Comparison of ENCODE assay signal across 21 cellular contexts in the genomic region with DNA sequence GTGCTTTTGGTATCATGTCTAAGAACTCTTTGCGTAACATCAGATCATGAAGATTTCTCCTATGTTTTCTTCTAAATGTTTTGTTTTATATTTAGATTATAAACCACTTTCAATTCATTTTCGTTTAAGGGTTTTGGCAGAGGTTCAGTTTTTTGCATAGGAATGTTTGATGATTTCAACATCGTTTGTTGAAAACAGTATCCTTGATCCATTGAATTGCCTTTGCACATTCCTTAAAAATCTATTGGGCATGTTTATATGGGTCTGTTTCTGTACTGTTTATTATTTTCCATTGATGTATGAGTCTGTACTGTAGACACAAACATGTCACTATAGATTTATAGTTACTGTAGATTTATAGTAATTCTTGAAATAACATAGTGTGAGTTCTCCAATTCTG.
DNase-seq lines count a peak whose midpoint lies in the region; ATAC-seq, FAIRE-seq and TF ChIP-seq lines count a peak whose summit lies in the region.
"Had no signal": no experiment of that assay in that cellular context is flagged by ENCODE, and none has a peak within 500 bp of the region (broad histone marks: within the 10 kb centered on the region; RNA-seq: fewer than 3 reads in every experiment).

No MANE protein-coding gene starts in this region.

- no peak overlapping the region for H3K4me2 ChIP-seq in fibroblast of lung (ENCODE audit: extremely low read depth, insufficient read depth, low read length)
- no peak overlapping the region for H3K4me2 ChIP-seq in HepG2 (ENCODE audit: low read depth, low read length)

- H3K9ac ChIP-seq in fibroblast of lung (ENCODE audit: insufficient read depth, low read length) (no peak overlapping the region), HepG2 (ENCODE audit: insufficient read depth, low read depth, low read length) (no peak overlapping the region)

- no peak for TF ChIP-seq RAD21 in HepG2 (CRISPR knock-in tag; IDR thresholded peaks at IDR 0.05)

- CTCF ChIA-PET in HepG2 (lab: Yijun Ruan, JAX; ENCODE audit: low intra/inter-chr PET ratio, low total read pairs) = no interaction called here

- no peak overlapping the region for H3K27ac ChIP-seq in fibroblast of lung (ENCODE audit: insufficient read depth, low read length)
- no peak overlapping the region for H3K27ac ChIP-seq in HepG2 (ENCODE audit: extremely low read length, insufficient read depth, low read length)
- no peak overlapping the region for H3K27ac ChIP-seq in tibial artery
- H3K27ac ChIP-seq: Peyer's patch had no signal

- no peak overlapping the region for H3K4me3 Mint-ChIP-seq in activated naive CD8-positive, alpha-beta T cell treated with anti-CD3 and anti-CD28 coated beads, Interleukin-2, amount 10 ng/mL, durations not matched to agents 7 days and 5 days
- H3K4me3 Mint-ChIP-seq in activated naive CD8-positive, alpha-beta T cell treated with anti-CD3 and anti-CD28 coated beads, Interleukin-2, amount 50 U/mL, for 24 hours = no peak overlapping the region
- H3K4me3 Mint-ChIP-seq: HFFc6 had no signal

- no TSS peak for BruUV-seq in HepG2 (replicated peaks; lab: Mats Ljungman, UMichigan)

- TF ChIP-seq CTCF in fibroblast of lung (conservative IDR thresholded peaks at IDR 0.05 in 1 of 2, IDR thresholded peaks at IDR 0.05 in 1 of 2; ENCODE audit: low read depth in 1 of 2, low read length in 2 of 2) (no peak), HepG2 (CRISPR knock-in tag; IDR thresholded peaks at IDR 0.05) (no peak), tibial artery (IDR thresholded peaks at IDR 0.05) (no peak)

- H3K27me3 ChIP-seq in fibroblast of lung (ENCODE audit: control insufficient read depth, insufficient read depth, low read length) (no peaks in the 10 kb centered on the region), HepG2 (ENCODE audit: control insufficient read depth in 1 of 2, insufficient read depth in 2 of 2, low read length in 2 of 2) (no peaks in the 10 kb centered on the region), tibial artery (peaks cover 0 to 3% of the 10 kb centered on the region in 2 donors)
- H3K27me3 ChIP-seq: Peyer's patch had no signal

- ATAC-seq in activated naive CD8-positive, alpha-beta T cell treated with anti-CD3 and anti-CD28 coated beads, Interleukin-2, amount 10 ng/mL, durations not matched to agents 7 days and 5 days (ENCODE audit: low read depth) = no peak
- no peak for ATAC-seq in activated naive CD8-positive, alpha-beta T cell treated with anti-CD3 and anti-CD28 coated beads, Interleukin-2, amount 50 U/mL, for 24 hours
- no peak for ATAC-seq in HepG2
- no peak for ATAC-seq in HG03354 (IDR thresholded peaks at IDR 0.05; ENCODE audit: poor library complexity, severe bottlenecking, unreplicated experiment)
- ATAC-seq: SK-N-SH treated with all-trans-retinoic acid at 6 μM for 48 hours had no signal

- no peak for DNase-seq in activated naive CD8-positive, alpha-beta T cell treated with anti-CD3 and anti-CD28 coated beads, Interleukin-2, amount 10 ng/mL, durations not matched to agents 7 days and 5 days
- DNase-seq in activated naive CD8-positive, alpha-beta T cell treated with anti-CD3 and anti-CD28 coated beads, Interleukin-2, amount 50 U/mL, for 24 hours = no peak
- DNase-seq in RPMI7951 (ENCODE audit: low read depth) (peak; percentile 9), fibroblast of lung (ENCODE audit: low read depth in 2 of 2) (peak; percentile 44 to 88), HepG2 (ENCODE audit: low spot score) (no peak), tibial artery (no peak)
- DNase-seq: C1 segment of cervical spinal cord, DMS79, HFFc6, Kasumi-1, NCI-H1092 treated with DMSO at 0.1 percent for 48 hours, NCI-H146, NCI-H2081, Peyer's patch, SHP77 had no signal

- H3K79me2 ChIP-seq in fibroblast of lung (ENCODE audit: control insufficient read depth, insufficient read depth, low read length) (no peaks in the 10 kb centered on the region), HepG2 (ENCODE audit: insufficient read depth, low read length) (no peaks in the 10 kb centered on the region)

- TF ChIP-seq EP300 in HepG2 (IDR thresholded peaks at IDR 0.05; ENCODE audit: low read depth in 2 of 2, low read length in 2 of 2) (no peak), HepG2 (CRISPR knock-in tag; IDR thresholded peaks at IDR 0.05; ENCODE audit: borderline replicate concordance) (no peak)

- H3K9me3 ChIP-seq in fibroblast of lung (ENCODE audit: control insufficient read depth, insufficient read depth, low read depth, low read length) = no peaks in the 10 kb centered on the region
- H3K9me3 ChIP-seq in HepG2 (ENCODE audit: low read length) = no peaks in the 10 kb centered on the region
- H3K9me3 ChIP-seq in tibial artery = no peaks in the 10 kb centered on the region
- H3K9me3 ChIP-seq: Peyer's patch had no signal

- TF ChIP-seq POLR2A in HepG2 (IDR thresholded peaks at IDR 0.05; ENCODE audit: insufficient read depth in 1 of 2, low read depth in 2 of 2, low read length in 2 of 2) = no peak

- H3K4me1 Mint-ChIP-seq in activated naive CD8-positive, alpha-beta T cell treated with anti-CD3 and anti-CD28 coated beads, Interleukin-2, amount 10 ng/mL, durations not matched to agents 7 days and 5 days = peaks cover 56% of the 10 kb centered on the region
- H3K4me1 Mint-ChIP-seq in activated naive CD8-positive, alpha-beta T cell treated with anti-CD3 and anti-CD28 coated beads, Interleukin-2, amount 50 U/mL, for 24 hours = peaks cover 46% of the 10 kb centered on the region

- H3K4me3 ChIP-seq in fibroblast of lung (replicated peaks in 1 of 4; ENCODE audit: control extremely low read depth in 1 of 4, insufficient read depth in 1 of 4, low read depth in 3 of 4, low read length in 4 of 4) = no peak overlapping the region
- H3K4me3 ChIP-seq in HepG2 (replicated peaks in 1 of 3; ENCODE audit: insufficient read depth in 1 of 3, low read depth in 2 of 3, low read length in 3 of 3) = no peak overlapping the region
- H3K4me3 ChIP-seq in tibial artery = no peak overlapping the region
- H3K4me3 ChIP-seq: Peyer's patch had no signal

- POLR2A ChIA-PET in activated naive CD8-positive, alpha-beta T cell treated with anti-CD3 and anti-CD28 coated beads, Interleukin-2, amount 10 ng/mL, durations not matched to agents 7 days and 5 days (lab: Charles Lee) = interaction anchor here (0.6 kb wide), 1 partner anchor 503 kb away, joined by 3 read pairs; no protein-coding TSS in a partner anchor
- POLR2A ChIA-PET in HepG2 (lab: Yijun Ruan, JAX) = no interaction called here

- H3K9me3 Mint-ChIP-seq in activated naive CD8-positive, alpha-beta T cell treated with anti-CD3 and anti-CD28 coated beads, Interleukin-2, amount 10 ng/mL, durations not matched to agents 7 days and 5 days = peaks cover 15% of the 10 kb centered on the region
- H3K9me3 Mint-ChIP-seq in activated naive CD8-positive, alpha-beta T cell treated with anti-CD3 and anti-CD28 coated beads, Interleukin-2, amount 50 U/mL, for 24 hours = peaks cover 12% of the 10 kb centered on the region
- H3K9me3 Mint-ChIP-seq: HFFc6 had no signal

- H4K20me1 ChIP-seq in fibroblast of lung (ENCODE audit: control insufficient read depth, extremely low read depth, insufficient read depth, low read length) (no peaks in the 10 kb centered on the region), HepG2 (ENCODE audit: insufficient read depth, low read length) (no peaks in the 10 kb centered on the region)

- FAIRE-seq in HepG2 (lab: Jason Lieb, UNC) = no peak
- FAIRE-seq: D721Med, GM12892, GM18507, H54 had no signal

- H3K27me3 Mint-ChIP-seq in activated naive CD8-positive, alpha-beta T cell treated with anti-CD3 and anti-CD28 coated beads, Interleukin-2, amount 10 ng/mL, durations not matched to agents 7 days and 5 days = no peaks in the 10 kb centered on the region
- H3K27me3 Mint-ChIP-seq in activated naive CD8-positive, alpha-beta T cell treated with anti-CD3 and anti-CD28 coated beads, Interleukin-2, amount 50 U/mL, for 24 hours = no peaks in the 10 kb centered on the region

- intact Hi-C loops in HepG2 (cut with micrococcal nuclease; ENCODE audit: unreplicated experiment) = no loop called here
- intact Hi-C loops in tibial artery (cut with DNase I; ENCODE audit: low total_unique reads) = no loop called here

- in situ Hi-C loops in HepG2 (cut with HindIII; ENCODE audit: extremely low pct_ligation_motif_present, low pct_unique_long_range_greater_than_20kb) = no loop called here

- H3K36me3 ChIP-seq in fibroblast of lung (ENCODE audit: control insufficient read depth, insufficient read depth, low read length) (no peaks in the 10 kb centered on the region), HepG2 (replicated peaks in 1 of 2; ENCODE audit: control insufficient read depth in 1 of 2, insufficient read depth in 2 of 2, low read length in 2 of 2) (no peaks in the 10 kb centered on the region), tibial artery (no peaks in the 10 kb centered on the region)
- H3K36me3 ChIP-seq: Peyer's patch had no signal

- H2AFZ ChIP-seq in fibroblast of lung (ENCODE audit: low read length) = no peak overlapping the region
- H2AFZ ChIP-seq in HepG2 (ENCODE audit: low read length) = no peak overlapping the region

- peaks cover 61% of the 10 kb centered on the region for H3K36me3 Mint-ChIP-seq in activated naive CD8-positive, alpha-beta T cell treated with anti-CD3 and anti-CD28 coated beads, Interleukin-2, amount 10 ng/mL, durations not matched to agents 7 days and 5 days
- H3K36me3 Mint-ChIP-seq in activated naive CD8-positive, alpha-beta T cell treated with anti-CD3 and anti-CD28 coated beads, Interleukin-2, amount 50 U/mL, for 24 hours (ENCODE audit: low read depth) = peaks cover 3% of the 10 kb centered on the region

- WGBS in HepG2 (ENCODE audit: low lambda C conversion rate) = 33% methylated on average over 3 of the region's 3 CpGs

- peak overlapping the region; percentile 92 for H3K27ac Mint-ChIP-seq in activated naive CD8-positive, alpha-beta T cell treated with anti-CD3 and anti-CD28 coated beads, Interleukin-2, amount 10 ng/mL, durations not matched to agents 7 days and 5 days
- no peak overlapping the region for H3K27ac Mint-ChIP-seq in activated naive CD8-positive, alpha-beta T cell treated with anti-CD3 and anti-CD28 coated beads, Interleukin-2, amount 50 U/mL, for 24 hours
- H3K27ac Mint-ChIP-seq: HFFc6 had no signal

- no peaks in the 10 kb centered on the region for H3K4me1 ChIP-seq in fibroblast of lung (ENCODE audit: control insufficient read depth, extremely low read depth, insufficient read depth, low read length)
- no peaks in the 10 kb centered on the region for H3K4me1 ChIP-seq in HepG2 (ENCODE audit: insufficient read depth, low read length)
- no peaks in the 10 kb centered on the region for H3K4me1 ChIP-seq in tibial artery

TF ChIP-seq in HepG2, 621 proteins besides CTCF, POLR2A, EP300 and RAD21:
- TF ChIP-seq GTF2F1 (IDR thresholded peaks at IDR 0.05; ENCODE audit: low read length) = no peak
- TF ChIP-seq FOXK1 (CRISPR knock-in tag; IDR thresholded peaks at IDR 0.05; ENCODE audit: borderline replicate concordance, low read depth) = no peak
- TF ChIP-seq NR3C1 (CRISPR knock-in tag; IDR thresholded peaks at IDR 0.05) = no peak
- TF ChIP-seq U2AF2 (IDR thresholded peaks at IDR 0.05; ENCODE audit: low read depth, low read length) = no peak
- no peak for TF ChIP-seq SRSF4 (IDR thresholded peaks at IDR 0.05; ENCODE audit: low read depth, low read length, poor library complexity, severe bottlenecking)
- no peak for TF ChIP-seq SP5 (CRISPR knock-in tag; IDR thresholded peaks at IDR 0.05; ENCODE audit: borderline replicate concordance, low read depth)
- no peak for TF ChIP-seq ZNF263 (CRISPR knock-in tag; IDR thresholded peaks at IDR 0.05)
TF ChIP-seq in HepG2: peak in this region for 0.

Comparison
In these comparisons a context has a peak if more than half of its experiments do, and no peak if none do; other contexts are left out.
1. DNase-seq: peak in RPMI7951 (single experiment) and fibroblast of lung (2 of 2); none in activated naive CD8-positive, alpha-beta T cell treated with anti-CD3 and anti-CD28 coated beads, Interleukin-2, amount 10 ng/mL, durations not matched to agents 7 days and 5 days (single experiment), activated naive CD8-positive, alpha-beta T cell treated with anti-CD3 and anti-CD28 coated beads, Interleukin-2, amount 50 U/mL, for 24 hours (single experiment), HepG2 (single experiment) and tibial artery (0 of 2).